7 cellular contexts compared by ENCODE assay signal in genomic region chr15:90664081-90664461, GRCh38. TPM values are rescaled to one million over a fixed set of nuclear protein-coding genes. Genes with fewer than 3 reads are reported as not detected.
DNase-seq lines count a peak whose midpoint lies in the region; ATAC-seq and TF ChIP-seq lines count a peak whose summit lies in the region.
"Not testable (repeated sequence)": the region's sequence is repeated elsewhere in the genome, so short reads cannot be mapped to it uniquely, and the experiment has no call there.

No MANE protein-coding gene starts in this region.

- not testable (repeated sequence) for H2AFZ ChIP-seq in osteoblast (ENCODE audit: low read length)

- BruUV-seq in Caco-2 (replicated peaks; lab: Mats Ljungman, UMichigan) = TSS peak; percentile 47

- not testable (repeated sequence) for H3K4me1 ChIP-seq in Caco-2
- peaks cover 37% of the 10 kb centered on the region for H3K4me1 ChIP-seq in osteoblast (ENCODE audit: insufficient read depth, low read length)

- not testable (repeated sequence) for H3K27ac ChIP-seq in osteoblast (ENCODE audit: low read depth, low read length)

- CTCF ChIA-PET in Caco-2 (lab: Charles Lee) = not testable (repeated sequence)
- CTCF ChIA-PET in activated CD8-positive, alpha-beta T cell treated with anti-CD3 and anti-CD28 coated beads, Interleukin-2, amount 10 ng/mL, durations not matched to agents 7 days and 5 days (lab: Charles Lee) = interaction anchor here (0.7 to 4.0 kb wide), 7 partner anchors 13 to 538 kb away, joined by 3 to 21 read pairs (median 5); partner anchors contain the start of gene BLM

- H3K4me3 ChIP-seq in Caco-2 (ENCODE audit: low read depth, low read length); osteoblast (ENCODE audit: insufficient read depth, low read length): not testable (repeated sequence)

- not testable (repeated sequence) for H3K27me3 ChIP-seq in Caco-2 (replicated peaks; ENCODE audit: control insufficient read depth, insufficient read depth, low read length); osteoblast (ENCODE audit: insufficient read depth, low read length)

- H4K20me1 ChIP-seq in osteoblast (ENCODE audit: insufficient read depth, low read length) = not testable (repeated sequence)

- TF ChIP-seq CTCF in Caco-2 (IDR thresholded peaks at IDR 0.05; ENCODE audit: insufficient read depth in 1 of 2, low read depth in 1 of 2, low read length in 1 of 2, severe bottlenecking in 1 of 2, unreplicated experiment in 1 of 2); HFFc6 (IDR thresholded peaks at IDR 0.05); glutamatergic neuron (IDR thresholded peaks at IDR 0.05; ENCODE audit: partially characterized antibody, unreplicated experiment); osteoblast (IDR thresholded peaks at IDR 0.05; ENCODE audit: extremely low read depth, low read depth, low read length): not testable (repeated sequence)

- ATAC-seq in T-helper 17 cell; activated CD8-positive, alpha-beta T cell treated with anti-CD3 and anti-CD28 coated beads, Interleukin-2, amount 10 ng/mL, durations not matched to agents 7 days and 5 days: not testable (repeated sequence)

- H3K4me1 Mint-ChIP-seq in Caco-2 (ENCODE audit: low read depth, unreplicated experiment); glutamatergic neuron (ENCODE audit: low read depth, unreplicated experiment): not testable (repeated sequence)
- H3K4me1 Mint-ChIP-seq in HFFc6 (ENCODE audit: low read depth) (peaks cover 61% of the 10 kb centered on the region), T-helper 17 cell (peaks cover 53% of the 10 kb centered on the region)
- H3K4me1 Mint-ChIP-seq in activated CD8-positive, alpha-beta T cell treated with anti-CD3 and anti-CD28 coated beads, Interleukin-2, amount 10 ng/mL, durations not matched to agents 7 days and 5 days (ENCODE audit: low read depth) = peaks cover 77% of the 10 kb centered on the region
- H3K4me1 Mint-ChIP-seq in activated naive CD8-positive, alpha-beta T cell (ENCODE audit: low read depth) = peaks cover 65% of the 10 kb centered on the region

- not testable (repeated sequence) for DNase-seq in Caco-2; HFFc6; T-helper 17 cell; activated CD8-positive, alpha-beta T cell treated with anti-CD3 and anti-CD28 coated beads, Interleukin-2, amount 10 ng/mL, durations not matched to agents 7 days and 5 days; glutamatergic neuron; osteoblast (ENCODE audit: insufficient read length, low spot score, missing footprints)

- peak overlapping the region; percentile 77 for H3K4me3 Mint-ChIP-seq in Caco-2 (ENCODE audit: unreplicated experiment)
- H3K4me3 Mint-ChIP-seq in HFFc6 = peak overlapping the region; percentile 87
- peak overlapping the region; percentile 88 for H3K4me3 Mint-ChIP-seq in T-helper 17 cell
- H3K4me3 Mint-ChIP-seq in activated CD8-positive, alpha-beta T cell treated with anti-CD3 and anti-CD28 coated beads, Interleukin-2, amount 10 ng/mL, durations not matched to agents 7 days and 5 days = peak overlapping the region; percentile 84
- peak overlapping the region; percentile 81 for H3K4me3 Mint-ChIP-seq in activated naive CD8-positive, alpha-beta T cell
- H3K4me3 Mint-ChIP-seq in glutamatergic neuron (ENCODE audit: unreplicated experiment) = peak overlapping the region; percentile 79

- intact Hi-C loops in Caco-2 (cut with micrococcal nuclease; ENCODE audit: unreplicated experiment) = not testable (repeated sequence)

- H3K79me2 ChIP-seq in osteoblast (ENCODE audit: insufficient read depth, low read length) = not testable (repeated sequence)

- not testable (repeated sequence) for H3K9me3 Mint-ChIP-seq in Caco-2 (ENCODE audit: unreplicated experiment); HFFc6; activated CD8-positive, alpha-beta T cell treated with anti-CD3 and anti-CD28 coated beads, Interleukin-2, amount 10 ng/mL, durations not matched to agents 7 days and 5 days (ENCODE audit: insufficient read depth); activated naive CD8-positive, alpha-beta T cell (ENCODE audit: low read depth); glutamatergic neuron (ENCODE audit: unreplicated experiment)

- H3K27ac Mint-ChIP-seq in Caco-2 (ENCODE audit: unreplicated experiment) (peak overlapping the region; percentile 83), HFFc6 (peak overlapping the region; percentile 78), T-helper 17 cell (peak overlapping the region; percentile 78), glutamatergic neuron (ENCODE audit: unreplicated experiment) (peak overlapping the region; percentile 43)
- H3K27ac Mint-ChIP-seq in activated CD8-positive, alpha-beta T cell treated with anti-CD3 and anti-CD28 coated beads, Interleukin-2, amount 10 ng/mL, durations not matched to agents 7 days and 5 days = peak overlapping the region; percentile 93
- H3K27ac Mint-ChIP-seq in activated naive CD8-positive, alpha-beta T cell = peak overlapping the region; percentile 17

- H3K36me3 Mint-ChIP-seq in Caco-2 (ENCODE audit: insufficient read depth, unreplicated experiment); HFFc6 (ENCODE audit: low read depth); T-helper 17 cell (ENCODE audit: low read depth); activated naive CD8-positive, alpha-beta T cell; glutamatergic neuron (ENCODE audit: unreplicated experiment): not testable (repeated sequence)
- H3K36me3 Mint-ChIP-seq in activated CD8-positive, alpha-beta T cell treated with anti-CD3 and anti-CD28 coated beads, Interleukin-2, amount 10 ng/mL, durations not matched to agents 7 days and 5 days (ENCODE audit: low read depth) = peaks cover 33% of the 10 kb centered on the region

- H3K9me3 ChIP-seq in Caco-2; T-helper 17 cell (ENCODE audit: control insufficient read depth, low read length, poor library complexity, severe bottlenecking); osteoblast (ENCODE audit: low read depth, low read length): not testable (repeated sequence)

- POLR2A ChIA-PET in Caco-2 (lab: Charles Lee) = not testable (repeated sequence)
- POLR2A ChIA-PET in activated CD8-positive, alpha-beta T cell treated with anti-CD3 and anti-CD28 coated beads, Interleukin-2, amount 10 ng/mL, durations not matched to agents 7 days and 5 days (lab: Charles Lee) = interaction anchor here (0.7 to 3.5 kb wide), 7 partner anchors 13 to 276 kb away, joined by 3 to 35 read pairs (median 13); partner anchors contain the start of genes BLM and IQGAP1

- H3K36me3 ChIP-seq in Caco-2 (ENCODE audit: control insufficient read depth, insufficient read depth, low read length); osteoblast (ENCODE audit: insufficient read depth, low read length): not testable (repeated sequence)

- peak overlapping the region; percentile 83 for H3K4me2 ChIP-seq in osteoblast (ENCODE audit: insufficient read depth, low read length)

- H3K27me3 Mint-ChIP-seq in Caco-2 (ENCODE audit: insufficient read depth, unreplicated experiment); HFFc6 (ENCODE audit: insufficient read depth); activated CD8-positive, alpha-beta T cell treated with anti-CD3 and anti-CD28 coated beads, Interleukin-2, amount 10 ng/mL, durations not matched to agents 7 days and 5 days (ENCODE audit: low read depth); activated naive CD8-positive, alpha-beta T cell; glutamatergic neuron (ENCODE audit: unreplicated experiment): not testable (repeated sequence)
- H3K27me3 Mint-ChIP-seq in T-helper 17 cell = peaks cover 23% of the 10 kb centered on the region

RNA-seq across cellular contexts. Expression of gene BLM, which starts 53.1 kb away (rescaled TPM):
- total RNA-seq in Caco-2 (2022) = 15.6 and 18.1 TPM in 2 replicates
- total RNA-seq in HFFc6 (2021; fragmentation: NEBNext Ultra II Directional; extraction: Animal tissue kit (Norgen Biotek cat#: 25700)) = 1 to 10 TPM; 2.8 to 7.7 (median 6.1) TPM
- 1 to 10 TPM; 7.8 to 8.8 TPM for total RNA-seq in T-helper 17 cell
- total RNA-seq in activated CD8-positive, alpha-beta T cell treated with anti-CD3 and anti-CD28 coated beads, Interleukin-2, amount 10 ng/mL, durations not matched to agents 7 days and 5 days = 10 to 100 TPM; 52.3 to 57.4 TPM
- 5.4 TPM for total RNA-seq in glutamatergic neuron (ENCODE audit: unreplicated experiment)
- 1.4 and 1.5 TPM in 2 replicates for total RNA-seq in osteoblast

Comparison
In these comparisons a context has a peak if more than half of its experiments do, and no peak if none do; other contexts are left out.
1. H3K27ac Mint-ChIP-seq: peak in every context shown above with its lines; median percentile 93 in activated CD8-positive, alpha-beta T cell treated with anti-CD3 and anti-CD28 coated beads, Interleukin-2, amount 10 ng/mL, durations not matched to agents 7 days and 5 days; 83 in Caco-2; 78 in HFFc6; 78 in T-helper 17 cell; 43 in glutamatergic neuron; 17 in activated naive CD8-positive, alpha-beta T cell.